Comparison of ENCODE assay signal across 8 cellular contexts in the genomic region with DNA sequence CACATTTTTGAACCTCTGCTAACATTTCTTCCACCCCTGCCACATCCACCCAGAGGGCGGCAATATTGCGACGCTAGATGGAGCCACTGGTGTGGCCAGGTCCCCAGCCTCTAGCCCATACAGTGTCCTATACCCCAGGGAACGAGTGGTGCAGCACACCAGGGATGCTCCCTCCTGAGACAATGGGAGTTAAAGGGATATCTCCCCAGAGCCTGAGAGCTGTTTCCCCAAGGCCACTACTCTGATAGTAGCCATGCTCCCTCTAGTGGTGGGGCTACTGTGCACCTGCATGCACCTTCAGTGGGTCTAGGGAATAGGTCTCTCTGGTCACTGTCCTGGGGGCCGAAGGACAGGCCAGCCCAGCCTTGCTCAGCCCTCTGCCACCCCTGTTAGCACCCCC.
A peak's percentile ranks its signal among the peaks of the same experiment; 100 is the strongest.
DNase-seq lines count a peak whose midpoint lies in the region; ATAC-seq, FAIRE-seq and TF ChIP-seq lines count a peak whose summit lies in the region.

No MANE protein-coding gene starts in this region.

- CTCF ChIA-PET in BJ (lab: Yijun Ruan, JAX) = interaction anchor here (0.5 to 1.0 kb wide), 2 partner anchors 47 to 545 kb away, joined by 3 read pairs; no protein-coding TSS in a partner anchor

- peak; percentile 74 to 84 for TF ChIP-seq RAD21 in liver (IDR thresholded peaks at IDR 0.05)

- H3K4me3 Mint-ChIP-seq in naive thymus-derived CD8-positive, alpha-beta T cell = no peak overlapping the region

- DNase-seq in BJ (ENCODE audit: low read depth) (no peak), GM12892 (ENCODE audit: insufficient read length) (peak; percentile 6), HT-29 (ENCODE audit: low spot score) (peak; percentile 55), UCSD-AML1 (lab: John Stamatoyannopoulos, UW; ENCODE audit: unreplicated experiment) (peak; percentile 23), RCC 7860 (ENCODE audit: low spot score) (no peak)
- no peak for DNase-seq in naive thymus-derived CD8-positive, alpha-beta T cell

- no peaks in the 10 kb centered on the region for H3K4me1 ChIP-seq in liver (ENCODE audit: control insufficient read depth in 4 of 4, insufficient read depth in 4 of 4, low read length in 3 of 4)

- H3K36me3 Mint-ChIP-seq in naive thymus-derived CD8-positive, alpha-beta T cell = no peaks in the 10 kb centered on the region

- H3K9me3 ChIP-seq in liver (ENCODE audit: control insufficient read depth in 4 of 4, low read length in 3 of 4) = no peaks in the 10 kb centered on the region

- no peak overlapping the region for H3K27ac Mint-ChIP-seq in naive thymus-derived CD8-positive, alpha-beta T cell

- H3K27me3 ChIP-seq in BJ (ENCODE audit: control insufficient read depth, insufficient read depth, low read length) (no peaks in the 10 kb centered on the region), liver (ENCODE audit: control insufficient read depth in 4 of 4, insufficient read depth in 4 of 4, low read length in 3 of 4) (no peaks in the 10 kb centered on the region)

- WGBS in liver = 35% methylated on average over 5 of the region's 5 CpGs

- H3K9ac ChIP-seq in liver (ENCODE audit: low read depth in 1 of 2, low read length in 2 of 2) = no peak overlapping the region

- no peak overlapping the region for H3K27ac ChIP-seq in liver (ENCODE audit: low read depth in 1 of 2, low read length in 2 of 2)

- H3K4me3 ChIP-seq in BJ (ENCODE audit: low read depth, low read length) = no peak overlapping the region
- H3K4me3 ChIP-seq in liver (ENCODE audit: low read depth in 1 of 3, low read length in 3 of 3) = no peak overlapping the region

- ATAC-seq in GM21737 (IDR thresholded peaks at IDR 0.05; ENCODE audit: unreplicated experiment) = no peak
- no peak for ATAC-seq in naive thymus-derived CD8-positive, alpha-beta T cell

- peaks cover 2 to 40% (median 11%) of the 10 kb centered on the region in 9 donors for H3K9me3 Mint-ChIP-seq in naive thymus-derived CD8-positive, alpha-beta T cell

- FAIRE-seq in GM12892 (lab: Jason Lieb, UNC) = no peak
- no peak for FAIRE-seq in RCC 7860 (lab: Jason Lieb, UNC)

- TF ChIP-seq CTCF in BJ (IDR thresholded peaks at IDR 0.05; ENCODE audit: insufficient read depth, low read depth, low read length) (peak; percentile 39), liver (IDR thresholded peaks at IDR 0.05; ENCODE audit: low read depth, low read length, missing input control) (peak; percentile 64)

- H3K4me1 Mint-ChIP-seq in naive thymus-derived CD8-positive, alpha-beta T cell = no peaks in the 10 kb centered on the region

- no peaks in the 10 kb centered on the region for H3K36me3 ChIP-seq in BJ (ENCODE audit: control insufficient read depth, insufficient read depth, low read length)
- H3K36me3 ChIP-seq in liver (ENCODE audit: control insufficient read depth in 4 of 4, insufficient read depth in 3 of 4, low read depth in 1 of 4, low read length in 3 of 4) = no peaks in the 10 kb centered on the region

- no peak for TF ChIP-seq POLR2A in GM12892 (IDR thresholded peaks at IDR 0.05; ENCODE audit: low read depth, low read length)

- POLR2A ChIA-PET in BJ (lab: Charles Lee) = no interaction called here
- POLR2A ChIA-PET in naive thymus-derived CD8-positive, alpha-beta T cell (lab: Charles Lee) = no interaction called here

- no peaks in the 10 kb centered on the region for H3K27me3 Mint-ChIP-seq in naive thymus-derived CD8-positive, alpha-beta T cell

TF ChIP-seq in liver, 16 proteins besides CTCF, POLR2A, EP300 and RAD21:
- TF ChIP-seq REST (IDR thresholded peaks at IDR 0.05) = no peak
- TF ChIP-seq SP1 (IDR thresholded peaks at IDR 0.05) = no peak
- TF ChIP-seq GABPA (IDR thresholded peaks at IDR 0.05 in 1 of 2, conservative IDR thresholded peaks at IDR 0.05 in 1 of 2) = no peak
- no peak for TF ChIP-seq NR2F2 (IDR thresholded peaks at IDR 0.05)
- no peak for TF ChIP-seq JUND (IDR thresholded peaks at IDR 0.05)
- no peak for TF ChIP-seq RXRA (IDR thresholded peaks at IDR 0.05)
- TF ChIP-seq TAF1 (conservative IDR thresholded peaks at IDR 0.05) = no peak
- no peak for TF ChIP-seq ATF3 (IDR thresholded peaks at IDR 0.05)
- TF ChIP-seq HNF4G (IDR thresholded peaks at IDR 0.05) = no peak
- TF ChIP-seq FOXA2 (IDR thresholded peaks at IDR 0.05) = no peak
- TF ChIP-seq, protein P1, sequence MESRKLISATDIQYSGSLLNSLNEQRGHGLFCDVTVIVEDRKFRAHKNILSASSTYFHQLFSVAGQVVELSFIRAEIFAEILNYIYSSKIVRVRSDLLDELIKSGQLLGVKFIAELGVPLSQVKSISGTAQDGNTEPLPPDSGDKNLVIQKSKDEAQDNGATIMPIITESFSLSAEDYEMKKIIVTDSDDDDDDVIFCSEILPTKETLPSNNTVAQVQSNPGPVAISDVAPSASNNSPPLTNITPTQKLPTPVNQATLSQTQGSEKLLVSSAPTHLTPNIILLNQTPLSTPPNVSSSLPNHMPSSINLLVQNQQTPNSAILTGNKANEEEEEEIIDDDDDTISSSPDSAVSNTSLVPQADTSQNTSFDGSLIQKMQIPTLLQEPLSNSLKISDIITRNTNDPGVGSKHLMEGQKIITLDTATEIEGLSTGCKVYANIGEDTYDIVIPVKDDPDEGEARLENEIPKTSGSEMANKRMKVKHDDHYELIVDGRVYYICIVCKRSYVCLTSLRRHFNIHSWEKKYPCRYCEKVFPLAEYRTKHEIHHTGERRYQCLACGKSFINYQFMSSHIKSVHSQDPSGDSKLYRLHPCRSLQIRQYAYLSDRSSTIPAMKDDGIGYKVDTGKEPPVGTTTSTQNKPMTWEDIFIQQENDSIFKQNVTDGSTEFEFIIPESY (IDR thresholded peaks at IDR 0.05) = no peak
- TF ChIP-seq EGR1 (IDR thresholded peaks at IDR 0.05; ENCODE audit: low read depth in 2 of 2) = no peak
TF ChIP-seq in liver: peak in this region for 0.

Comparison
In these comparisons a context has a peak if more than half of its experiments do, and no peak if none do; other contexts are left out.
1. DNase-seq: peak in GM12892 (single experiment), HT-29 (single experiment) and UCSD-AML1 (single experiment); none in BJ (single experiment), RCC 7860 (single experiment) and naive thymus-derived CD8-positive, alpha-beta T cell (0 of 10).